Comparison of ENCODE assay signal across 8 cellular contexts in genomic region chr22:50620861-50621490, GRCh38. TPM values are rescaled to one million over a fixed set of nuclear protein-coding genes. Genes with fewer than 3 reads are reported as not detected.
A peak's percentile ranks its signal among the peaks of the same experiment; 100 is the strongest.
DNase-seq lines count a peak whose midpoint lies in the region; ATAC-seq, FAIRE-seq and TF ChIP-seq lines count a peak whose summit lies in the region.

No MANE protein-coding gene starts in this region.

- H2AFZ ChIP-seq in PC-9: 0 out of 2 replicates have a peak overlapping the region, but pooled peaks have one; percentile 61

- H3K9ac ChIP-seq in adipocyte (ENCODE audit: low read length): no peak overlapping the region

- H3K4me3 ChIP-seq in PC-9 (peak overlapping the region; percentile 38; the same call in 1 of the 2 replicates), adipocyte (ENCODE audit: low read length) (peak overlapping the region; percentile 40), lower lobe of right lung (peak overlapping the region; percentile 44), vagina (peak overlapping the region; percentile 28 to 31), H7 (ENCODE audit: insufficient read depth, low read depth, low read length) (no peak overlapping the region)

- peaks cover 15% of the 10 kb centered on the region for H3F3A ChIP-seq in PC-9 (ENCODE audit: insufficient read depth, low read depth)

- H3K9me3 ChIP-seq in PC-9 (ENCODE audit: insufficient read depth, low read depth): no peaks in the 10 kb centered on the region
- H3K9me3 ChIP-seq in adipocyte (ENCODE audit: control insufficient read depth, low read length): no peaks in the 10 kb centered on the region
- no peaks in the 10 kb centered on the region for H3K9me3 ChIP-seq in lower lobe of right lung
- no peaks in the 10 kb centered on the region for H3K9me3 ChIP-seq in vagina

- H4K20me1 ChIP-seq in PC-9 (ENCODE audit: insufficient read depth): no peaks in the 10 kb centered on the region

- no peak overlapping the region for H3K27ac ChIP-seq in PC-9
- peak overlapping the region; percentile 55 for H3K27ac ChIP-seq in lower lobe of right lung
- no peak overlapping the region for H3K27ac ChIP-seq in vagina

- TF ChIP-seq POLR2A in GM10847 (IDR thresholded peaks at IDR 0.05; ENCODE audit: extremely low read depth, insufficient read length) (peak; percentile 5), vagina (IDR thresholded peaks at IDR 0.05) (no peak)

- peaks cover 31% of the 10 kb centered on the region for H3K4me1 ChIP-seq in PC-9 (replicated peaks; ENCODE audit: insufficient read depth)
- H3K4me1 ChIP-seq in adipocyte (ENCODE audit: control insufficient read depth, insufficient read depth, low read length): peaks cover 9% of the 10 kb centered on the region
- H3K4me1 ChIP-seq in lower lobe of right lung: peaks cover 32% of the 10 kb centered on the region
- peaks cover 29% of the 10 kb centered on the region for H3K4me1 ChIP-seq in vagina

- no peak for TF ChIP-seq CTCF in PC-9 (conservative IDR thresholded peaks at IDR 0.05)
- no peak for TF ChIP-seq CTCF in lower lobe of right lung (IDR thresholded peaks at IDR 0.05)
- no peak for TF ChIP-seq CTCF in vagina (IDR thresholded peaks at IDR 0.05)

- DNase-seq in PC-9: no peak
- no peak for DNase-seq in adipocyte (ENCODE audit: low read depth)
- no peak for DNase-seq in lower lobe of right lung
- peak in 1 of 2 donors; percentile 82 for DNase-seq in vagina (ENCODE audit: extremely low spot score in 2 of 2)
- DNase-seq in GM19239 (ENCODE audit: insufficient read length, low spot score): no peak
- no peak for DNase-seq in H7

- BruUV-seq in PC-9 (replicated peaks; lab: Mats Ljungman, UMichigan): no TSS peak

- FAIRE-seq in GM19239 (lab: Jason Lieb, UNC): no peak

- POLR2A ChIA-PET in PC-9 (lab: Charles Lee; ENCODE audit: unreplicated experiment): interaction anchor here (0.6 kb wide), 1 partner anchor 113 kb away, joined by 3 read pairs; the partner anchor contains the start of genes LMF2 and NCAPH2

- H3K36me3 ChIP-seq in PC-9 (ENCODE audit: low read depth): no peaks in the 10 kb centered on the region
- H3K36me3 ChIP-seq in adipocyte (ENCODE audit: control insufficient read depth, insufficient read depth, low read length, severe bottlenecking): peaks cover 3% of the 10 kb centered on the region
- H3K36me3 ChIP-seq in lower lobe of right lung: peaks cover 11% of the 10 kb centered on the region
- no peaks in the 10 kb centered on the region for H3K36me3 ChIP-seq in vagina
- H3K36me3 ChIP-seq in H7 (replicated peaks; ENCODE audit: control insufficient read depth, insufficient read depth, low read length): no peaks in the 10 kb centered on the region

- peak; percentile 11 for ATAC-seq in HG02571 (IDR thresholded peaks at IDR 0.05; ENCODE audit: unreplicated experiment)
- peak; percentile 18 to 45 for ATAC-seq in lower lobe of right lung

- intact Hi-C loops in PC-9 (cut with micrococcal nuclease; ENCODE audit: unreplicated experiment) (loop anchor here (1.0 to 5.0 kb wide), 4 partner anchors 70 to 472 kb away; partner anchors contain the start of gene HDAC10), lower lobe of right lung (cut with DNase I) (no loop called here), vagina (cut with DNase I) (no loop called here)

- H3K9me2 ChIP-seq in PC-9 (ENCODE audit: insufficient read depth): no peaks in the 10 kb centered on the region

- no peaks in the 10 kb centered on the region for H3K27me3 ChIP-seq in PC-9 (ENCODE audit: insufficient read depth, low read depth)
- peaks cover 26% of the 10 kb centered on the region for H3K27me3 ChIP-seq in adipocyte (replicated peaks; ENCODE audit: control insufficient read depth, insufficient read depth, low read length)
- H3K27me3 ChIP-seq in lower lobe of right lung (ENCODE audit: low read depth): no peaks in the 10 kb centered on the region
- H3K27me3 ChIP-seq in vagina: no peaks in the 10 kb centered on the region
- peaks cover 8% of the 10 kb centered on the region for H3K27me3 ChIP-seq in H7 (ENCODE audit: control insufficient read depth, insufficient read depth, low read length)

- CTCF ChIA-PET in PC-9 (lab: Charles Lee): interaction anchor here (0.5 to 2.0 kb wide), 9 partner anchors 36 to 371 kb away, joined by 3 to 9 read pairs (median 4); partner anchors contain the start of genes SCO2 and SYCE3

- H3K4me2 ChIP-seq in PC-9: peak overlapping the region; percentile 81

- H3K79me2 ChIP-seq in PC-9 (ENCODE audit: low read depth): no peaks in the 10 kb centered on the region

RNA-seq across cellular contexts. Expression of gene ARSA, which starts 7.0 kb away (rescaled TPM):
- total RNA-seq in PC-9 (2021): 16.6 and 23.7 TPM in 2 replicates
- 53.5 TPM for total RNA-seq in lower lobe of right lung
- total RNA-seq in vagina: 44.2 TPM
- total RNA-seq in H7 (2014; rRNA removed; shearing (Covaris generic)): 9.5 and 11.3 TPM in 2 replicates

RNA-seq across cellular contexts. Expression of gene MAPK8IP2, which starts 20.4 kb away (rescaled TPM):
- total RNA-seq in PC-9 (2021): 0.79 and 0.88 TPM in 2 replicates
- 1.7 TPM for total RNA-seq in lower lobe of right lung
- total RNA-seq in vagina: 3.2 TPM
- total RNA-seq in H7 (2014; rRNA removed; shearing (Covaris generic)): 1.7 and 3.4 TPM in 2 replicates

RNA-seq across cellular contexts. Expression of gene CHKB, which starts 38.3 kb away (rescaled TPM):
- 60.0 and 70.4 TPM in 2 replicates for total RNA-seq in PC-9 (2021)
- 76.7 TPM for total RNA-seq in lower lobe of right lung
- total RNA-seq in vagina: 51.6 TPM
- total RNA-seq in H7 (2014; rRNA removed; shearing (Covaris generic)): 42.1 and 54.5 TPM in 2 replicates

RNA-seq across cellular contexts. Expression of gene CPT1B, which starts 42.7 kb away (rescaled TPM):
- total RNA-seq in PC-9 (2021) (66.2 and 72.2 TPM in 2 replicates), lower lobe of right lung (12.6 TPM), vagina (29.2 TPM)
- 24.0 and 27.6 TPM in 2 replicates for total RNA-seq in H7 (2014; rRNA removed; shearing (Covaris generic))

RNA-seq across cellular contexts. Expression of gene SHANK3, which starts 51.6 kb away (rescaled TPM):
- 5.8 and 7.6 TPM in 2 replicates for total RNA-seq in PC-9 (2021)
- 50.6 TPM for total RNA-seq in lower lobe of right lung
- total RNA-seq in vagina: 20.4 TPM
- total RNA-seq in H7 (2014; rRNA removed; shearing (Covaris generic)): 1.8 and 2.1 TPM in 2 replicates
